In genomic region chr4:17537060-17537459, GRCh38 we compare ENCODE assay signal across 15 cellular contexts. TPM values are rescaled to one million over a fixed set of nuclear protein-coding genes. Genes with fewer than 3 reads are reported as not detected.
"Had no signal": no experiment of that assay in that cellular context is flagged by ENCODE, and none has a peak within 500 bp of the region (broad histone marks: within the 10 kb centered on the region; RNA-seq: fewer than 3 reads in every experiment).

No MANE protein-coding gene starts in this region.

RNA-seq across cellular contexts. Expression of gene CLRN2, which starts 22.1 kb away (rescaled TPM):
- total RNA-seq: activated B cell treated with CpG ODN at 0.5 μM for 24 hours; activated CD4-positive, alpha-beta memory T cell treated with anti-CD3 and anti-CD28 coated beads for 36 hours; activated CD4-positive, alpha-beta memory T cell treated with anti-CD3 and anti-CD28 coated beads, Interleukin-2, amount 10 ng/mL, durations not matched to agents 7 days and 5 days; activated CD4-positive, alpha-beta T cell treated with anti-CD3 and anti-CD28 coated beads for 36 hours; activated CD4-positive, alpha-beta T cell treated with anti-CD3 and anti-CD28 coated beads, Interleukin-2, amount 10 ng/mL, durations not matched to agents 24 days and 14 days; activated CD4-positive, alpha-beta T cell treated with anti-CD3 and anti-CD28 coated beads, Interleukin-2, amount 10 ng/mL, durations not matched to agents 7 days and 5 days; activated CD8-positive, alpha-beta memory T cell treated with anti-CD3 and anti-CD28 coated beads for 36 hours; activated CD8-positive, alpha-beta memory T cell treated with anti-CD3 and anti-CD28 coated beads, Interleukin-2, amount 10 ng/mL, durations not matched to agents 7 days and 5 days; activated CD8-positive, alpha-beta T cell treated with anti-CD3 and anti-CD28 coated beads for 36 hours; activated CD8-positive, alpha-beta T cell treated with anti-CD3 and anti-CD28 coated beads, Interleukin-2, amount 10 ng/mL, durations not matched to agents 7 days and 5 days; T-cell; T-helper 1 cell treated with Interleukin-12 subunit alpha and Interleukin-12 subunit beta and Interleukin-4 antibody, amounts not matched to agents 30 ng/mL and 1 ng/mL, for 36 hours; T-helper 17 cell; T-helper 2 cell treated with Interferon-gamma antibody and Interleukin-4, amounts not matched to agents 100 ng/mL and 5 ng/mL, for 36 hours; WTC11 had no signal
